ENCODE assay signal across 8 cellular contexts in genomic region chr2:42169869-42170465, GRCh38. TPM values are rescaled to one million over a fixed set of nuclear protein-coding genes. Genes with fewer than 3 reads are reported as not detected.
DNase-seq lines count a peak whose midpoint lies in the region; ATAC-seq lines count a peak whose summit lies in the region.

No MANE protein-coding gene starts in this region.

- peaks cover 12% of the 10 kb centered on the region for H3K4me1 ChIP-seq in ectodermal cell (ENCODE audit: control insufficient read depth, insufficient read depth, low read length)
- peaks cover 15 to 21% of the 10 kb centered on the region in 2 donors for H3K4me1 ChIP-seq in naive thymus-derived CD4-positive, alpha-beta T cell (ENCODE audit: control insufficient read depth in 2 of 2, insufficient read depth in 2 of 2, low read length in 2 of 2)

- H3K27ac Mint-ChIP-seq in naive thymus-derived CD4-positive, alpha-beta T cell, result no peak overlapping the region

- no peaks in the 10 kb centered on the region for H3K36me3 Mint-ChIP-seq in naive thymus-derived CD4-positive, alpha-beta T cell

- H3K9me3 Mint-ChIP-seq in naive thymus-derived CD4-positive, alpha-beta T cell, result no peaks in the 10 kb centered on the region

- H3K4me3 ChIP-seq in ectodermal cell (ENCODE audit: insufficient read depth, low read depth, low read length), result peak overlapping the region; percentile 91
- peak overlapping the region; percentile 88 for H3K4me3 ChIP-seq in naive thymus-derived CD4-positive, alpha-beta T cell (ENCODE audit: low read length)

- intact Hi-C loops in naive thymus-derived CD4-positive, alpha-beta T cell (cut with micrococcal nuclease), result loop anchor here (1.0 to 5.0 kb wide), 9 partner anchors 19 to 482 kb away; partner anchors contain the start of gene COX7A2L (in 2 of the 2)

- peaks cover 9 to 26% (median 16%) of the 10 kb centered on the region in 7 donors for H3K4me1 Mint-ChIP-seq in naive thymus-derived CD4-positive, alpha-beta T cell

- no peaks in the 10 kb centered on the region for H3K36me3 ChIP-seq in ectodermal cell (ENCODE audit: control insufficient read depth, insufficient read depth, low read length)
- peaks cover 0 to 7% (median 0%) of the 10 kb centered on the region in 3 experiments for H3K36me3 ChIP-seq in naive thymus-derived CD4-positive, alpha-beta T cell (ENCODE audit: control insufficient read depth in 2 of 3, insufficient read depth in 3 of 3, low read length in 3 of 3)

- peak overlapping the region; percentile 78 for H3K27ac ChIP-seq in ectodermal cell (ENCODE audit: insufficient read depth, low read depth, low read length, poor library complexity, severe bottlenecking)
- H3K27ac ChIP-seq in naive thymus-derived CD4-positive, alpha-beta T cell (ENCODE audit: low read depth, low read length), result peak overlapping the region; percentile 96

- H3K4me3 Mint-ChIP-seq in naive thymus-derived CD4-positive, alpha-beta T cell, result no peak overlapping the region

- POLR2A ChIA-PET in naive thymus-derived CD4-positive, alpha-beta T cell (lab: Charles Lee), result interaction anchor here (0.7 to 12.6 kb wide), 14 partner anchors 11 to 69 kb away, joined by 3 to 187 read pairs (median 10); no protein-coding TSS in a partner anchor

- no peaks in the 10 kb centered on the region for H3K9me3 ChIP-seq in ectodermal cell (ENCODE audit: control insufficient read depth, low read length)
- H3K9me3 ChIP-seq in naive thymus-derived CD4-positive, alpha-beta T cell (ENCODE audit: control insufficient read depth in 2 of 3, low read length in 3 of 3), result no peaks in the 10 kb centered on the region

- DNase-seq in activated T-cell treated with anti-CD3 and anti-CD28 coated beads for 4 hours, result peak; percentile 5
- DNase-seq in activated T-cell treated with anti-CD3 and anti-CD28 coated beads, Interleukin-2, amount 50 U/mL, for 1 hour, result no peak
- DNase-seq in NOMO-1 treated with DMSO at 0.1 percent for 48 hours (lab: John Stamatoyannopoulos, UW; ENCODE audit: unreplicated experiment), result peak; percentile 33
- peak in 7 of 9 donors; percentile 21 to 42 (median 31) for DNase-seq in naive thymus-derived CD4-positive, alpha-beta T cell
- DNase-seq in NCI-H2196 treated with DMSO at 0.1 percent for 48 hours (lab: John Stamatoyannopoulos, UW; ENCODE audit: unreplicated experiment), result no peak

- CTCF ChIA-PET in naive thymus-derived CD4-positive, alpha-beta T cell (lab: Charles Lee), result interaction anchor here (0.7 to 1.8 kb wide), 4 partner anchors 26 to 72 kb away, joined by 3 to 17 read pairs (median 3); no protein-coding TSS in a partner anchor

- ATAC-seq in HG02610 (IDR thresholded peaks at IDR 0.05; ENCODE audit: unreplicated experiment) (peak; percentile 17), HG03108 (IDR thresholded peaks at IDR 0.05; ENCODE audit: unreplicated experiment) (no peak)
- ATAC-seq in naive thymus-derived CD4-positive, alpha-beta T cell, result peak; percentile 7

- no peaks in the 10 kb centered on the region for H3K27me3 ChIP-seq in ectodermal cell (ENCODE audit: control insufficient read depth, insufficient read depth, low read length, poor library complexity, severe bottlenecking)
- H3K27me3 ChIP-seq in naive thymus-derived CD4-positive, alpha-beta T cell (ENCODE audit: control insufficient read depth in 2 of 2, insufficient read depth in 2 of 2, low read length in 2 of 2), result no peaks in the 10 kb centered on the region

- peaks cover 0 to 6% (median 0%) of the 10 kb centered on the region in 5 donors for H3K27me3 Mint-ChIP-seq in naive thymus-derived CD4-positive, alpha-beta T cell

- WGBS in ectodermal cell, 2 experiments, result 1% methylated on average over 11 of the region's 11 CpGs

RNA-seq across cellular contexts. Expression of gene EML4, which starts 0.8 kb away (rescaled TPM):
- polyA plus RNA-seq in ectodermal cell (2013, experiment 1 of 4), result 96.8 TPM
- polyA plus RNA-seq in ectodermal cell (2013, experiment 2 of 4), result 106 TPM
- 75.2 TPM for polyA plus RNA-seq in ectodermal cell (2013, experiment 3 of 4)
- polyA plus RNA-seq in ectodermal cell (2013, experiment 4 of 4), result 81.1 TPM
- total RNA-seq in naive thymus-derived CD4-positive, alpha-beta T cell, result 100 to 1,000 TPM in 4 of 5 experiments, 10 to 100 TPM in 1; 91.1 to 167 (median 143) TPM
- 10 to 100 TPM; 64.9 to 69.3 TPM for polyA plus RNA-seq in naive thymus-derived CD4-positive, alpha-beta T cell

Comparison
In these comparisons a context has a peak if more than half of its experiments do, and no peak if none do; other contexts are left out.
1. DNase-seq: peak in activated T-cell treated with anti-CD3 and anti-CD28 coated beads for 4 hours (single experiment), NOMO-1 treated with DMSO at 0.1 percent for 48 hours (single experiment) and naive thymus-derived CD4-positive, alpha-beta T cell (7 of 9); none in activated T-cell treated with anti-CD3 and anti-CD28 coated beads, Interleukin-2, amount 50 U/mL, for 1 hour (single experiment) and NCI-H2196 treated with DMSO at 0.1 percent for 48 hours (single experiment).